18 cellular contexts compared by ENCODE assay signal in the genomic region with DNA sequence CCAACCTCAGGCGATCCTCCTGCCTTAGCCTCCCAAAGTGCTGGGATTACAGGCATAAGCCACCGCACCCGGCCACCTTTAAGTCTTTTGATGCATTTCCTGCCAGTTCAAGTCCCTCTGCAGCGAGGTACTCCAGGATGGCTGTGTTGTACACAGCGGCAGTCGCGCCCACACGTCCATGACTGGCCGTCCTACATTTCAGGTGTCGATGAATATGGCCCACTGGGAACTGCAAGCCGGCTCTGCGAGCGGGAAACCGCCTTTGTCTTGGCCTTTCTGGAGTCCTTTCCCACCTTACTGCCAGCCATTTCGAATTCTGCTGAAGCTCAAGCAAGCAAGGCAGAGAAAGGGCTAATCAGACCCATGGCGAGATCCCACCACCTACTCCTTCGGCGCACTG.
"Had no signal": no experiment of that assay in that cellular context is flagged by ENCODE, and none has a peak within 500 bp of the region (broad histone marks: within the 10 kb centered on the region; RNA-seq: fewer than 3 reads in every experiment).

No MANE protein-coding gene starts in this region.

- H3K27me3 ChIP-seq: esophagus muscularis mucosa, foreskin keratinocyte, gastroesophageal sphincter, heart left ventricle, hepatocyte, left lung had no signal

- H3K4me3 ChIP-seq: esophagus muscularis mucosa, gastroesophageal sphincter, heart left ventricle, hepatocyte, left lung, lower lobe of right lung had no signal

- H3K27me3 Mint-ChIP-seq: dendritic cell treated with granulocyte-macrophage colony-stimulating factor and Interleukin-4, amounts not matched to agents 40 ng/mL and 50 ng/mL, for 4 days; naive thymus-derived CD4-positive, alpha-beta T cell had no signal

- H3K27ac ChIP-seq: esophagus muscularis mucosa, foreskin keratinocyte, gastroesophageal sphincter, heart left ventricle, hepatocyte, left lung, lower lobe of right lung had no signal

- H3K27ac Mint-ChIP-seq: dendritic cell treated with granulocyte-macrophage colony-stimulating factor and Interleukin-4, amounts not matched to agents 40 ng/mL and 50 ng/mL, for 4 days had no signal

- ATAC-seq: foreskin keratinocyte; gastroesophageal sphincter; heart left ventricle; left cardiac atrium; left lung; left ventricle myocardium superior; lower lobe of right lung; naive thymus-derived CD4-positive, alpha-beta T cell had no signal

- DNase-seq: cortex of kidney; effector CD4-positive, alpha-beta T cell; effector memory CD4-positive, alpha-beta T cell; foreskin keratinocyte; heart left ventricle; hypothalamus; immature natural killer cell; left cardiac atrium; left lung; left ventricle myocardium superior; lower lobe of right lung; mesenchymal stem cell; midbrain; naive thymus-derived CD4-positive, alpha-beta T cell had no signal

- H2AFZ ChIP-seq: hepatocyte had no signal

- H3K4me3 Mint-ChIP-seq: dendritic cell treated with granulocyte-macrophage colony-stimulating factor and Interleukin-4, amounts not matched to agents 40 ng/mL and 50 ng/mL, for 4 days; immature natural killer cell; naive thymus-derived CD4-positive, alpha-beta T cell had no signal

- H3K4me2 ChIP-seq: hepatocyte had no signal

- H3K9me3 ChIP-seq: esophagus muscularis mucosa, gastroesophageal sphincter, heart left ventricle, left lung, lower lobe of right lung had no signal

- H3K4me1 ChIP-seq: foreskin keratinocyte had no signal

- H3K9me3 Mint-ChIP-seq: dendritic cell treated with granulocyte-macrophage colony-stimulating factor and Interleukin-4, amounts not matched to agents 40 ng/mL and 50 ng/mL, for 4 days; immature natural killer cell had no signal
